ENCODE assay signal across 19 cellular contexts in genomic region chr10:47410862-47411261, GRCh38. TPM values are rescaled to one million over a fixed set of nuclear protein-coding genes. Genes with fewer than 3 reads are reported as not detected.
DNase-seq lines count a peak whose midpoint lies in the region; ATAC-seq and TF ChIP-seq lines count a peak whose summit lies in the region.
"Had no signal": no experiment of that assay in that cellular context is flagged by ENCODE, and none has a peak within 500 bp of the region (broad histone marks: within the 10 kb centered on the region; RNA-seq: fewer than 3 reads in every experiment).

No MANE protein-coding gene starts in this region.

- peak overlapping the region; percentile 9 for H2BK120ac ChIP-seq in trophoblast cell (ENCODE audit: insufficient read depth, low read length, poor library complexity)

- no peak overlapping the region for H2AFZ ChIP-seq in trophoblast cell (ENCODE audit: insufficient read depth, low read length, poor library complexity)

- no peak overlapping the region for H3K4me2 ChIP-seq in trophoblast cell (ENCODE audit: low read length)
- H3K4me2 ChIP-seq: KMS-11 had no signal

- no peak overlapping the region for H2BK12ac ChIP-seq in trophoblast cell (ENCODE audit: low read length)

- TF ChIP-seq CTCF in right atrium auricular region (IDR thresholded peaks at IDR 0.05) (no peak), Panc1 (IDR thresholded peaks at IDR 0.05) (no peak), lower lobe of right lung (IDR thresholded peaks at IDR 0.05) (no peak)

- H3K9me3 ChIP-seq in right atrium auricular region = no peaks in the 10 kb centered on the region
- H3K9me3 ChIP-seq in Panc1 (ENCODE audit: control insufficient read depth, insufficient read depth, low read depth, low read length) = no peaks in the 10 kb centered on the region
- H3K9me3 ChIP-seq in trophoblast cell (ENCODE audit: insufficient read depth, low read depth, low read length) = peaks cover 7% of the 10 kb centered on the region
- H3K9me3 ChIP-seq in lower lobe of right lung = no peaks in the 10 kb centered on the region

- in situ Hi-C loops in Panc1 (cut with HindIII; ENCODE audit: low pct_unique_long_range_greater_than_20kb, low sequenced_read_pairs) = no loop called here

- no peak overlapping the region for H2BK5ac ChIP-seq in trophoblast cell (ENCODE audit: low read depth, low read length, poor library complexity)

- no peak overlapping the region for H3K4ac ChIP-seq in trophoblast cell (ENCODE audit: low read depth, low read length)

- POLR2A ChIA-PET in Panc1 (lab: Charles Lee) = no interaction called here

- no peak overlapping the region for H3K23ac ChIP-seq in trophoblast cell (ENCODE audit: low read length)

- no peak overlapping the region for H4K12ac ChIP-seq in trophoblast cell (ENCODE audit: low read depth, low read length)

- WGBS in trophoblast cell (ENCODE audit: extremely low coverage, insufficient coverage, insufficient read length) = no CpG with 5 or more reads among the region's 4 CpGs

- CTCF ChIA-PET in Panc1 (lab: Charles Lee) = no interaction called here

- H2AK5ac ChIP-seq in trophoblast cell (ENCODE audit: low read length) = no peak overlapping the region

- H3K27me3 ChIP-seq in right atrium auricular region = no peaks in the 10 kb centered on the region
- no peaks in the 10 kb centered on the region for H3K27me3 ChIP-seq in Panc1 (ENCODE audit: control insufficient read depth, insufficient read depth, low read length)
- H3K27me3 ChIP-seq in trophoblast cell (ENCODE audit: insufficient read depth, low read length) = no peaks in the 10 kb centered on the region
- H3K27me3 ChIP-seq in lower lobe of right lung (ENCODE audit: low read depth) = no peaks in the 10 kb centered on the region

- peak; percentile 7 for DNase-seq in left ventricle myocardium superior
- DNase-seq in right atrium auricular region (ENCODE audit: low spot score) = no peak
- DNase-seq in Panc1 (ENCODE audit: low read depth, low spot score) = no peak
- no peak for DNase-seq in trophoblast cell
- no peak for DNase-seq in HK-2 (ENCODE audit: unreplicated experiment)
- no peak for DNase-seq in lower lobe of right lung
- DNase-seq: C1 segment of cervical spinal cord; CD4-positive, CD25-positive, alpha-beta regulatory T cell; CD8-positive, alpha-beta memory T cell; COR-L47; DMS 273 treated with DMSO at 0.1 percent for 48 hours; DMS53; DND-41; GOT3; H7 had no signal

- H3K4me1 ChIP-seq in right atrium auricular region (no peaks in the 10 kb centered on the region), Panc1 (ENCODE audit: control insufficient read depth, insufficient read depth, low read length) (peaks cover 49% of the 10 kb centered on the region), trophoblast cell (ENCODE audit: control insufficient read depth in 1 of 2, insufficient read depth in 2 of 2, low read length in 2 of 2) (peaks cover 17 to 20% of the 10 kb centered on the region in 2 experiments), lower lobe of right lung (no peaks in the 10 kb centered on the region)

- no peak overlapping the region for H3K14ac ChIP-seq in trophoblast cell (ENCODE audit: low read length)

- no peak overlapping the region for H3K18ac ChIP-seq in trophoblast cell (ENCODE audit: low read length)

- H3K4me3 ChIP-seq in right atrium auricular region (no peak overlapping the region), Panc1 (ENCODE audit: low read depth in 2 of 2, low read length in 2 of 2) (no peak overlapping the region), trophoblast cell (ENCODE audit: low read depth, low read length) (no peak overlapping the region), lower lobe of right lung (no peak overlapping the region)

- no peaks in the 10 kb centered on the region for H3K36me3 ChIP-seq in right atrium auricular region
- H3K36me3 ChIP-seq in Panc1 (ENCODE audit: control insufficient read depth, insufficient read depth, low read length) = no peaks in the 10 kb centered on the region
- H3K36me3 ChIP-seq in trophoblast cell (ENCODE audit: control insufficient read depth in 1 of 2, insufficient read depth in 2 of 2, low read length in 2 of 2) = peaks cover 0 to 2% of the 10 kb centered on the region in 2 experiments
- no peaks in the 10 kb centered on the region for H3K36me3 ChIP-seq in lower lobe of right lung

- no TSS peak for BruUV-seq in Panc1 (replicated peaks; lab: Mats Ljungman, UMichigan)

- peaks cover 22% of the 10 kb centered on the region for H3K79me1 ChIP-seq in trophoblast cell (ENCODE audit: low read length)

- no peak overlapping the region for H3K9ac ChIP-seq in trophoblast cell (ENCODE audit: low read length)
- H3K9ac ChIP-seq: KMS-11 had no signal

- H3K27ac ChIP-seq in right atrium auricular region (no peak overlapping the region), Panc1 (ENCODE audit: low read length) (0 out of 2 replicates have a peak overlapping the region, but pooled peaks have one; percentile 7), trophoblast cell (ENCODE audit: low read depth, low read length) (no peak overlapping the region), lower lobe of right lung (no peak overlapping the region)
- H3K27ac ChIP-seq: 22Rv1, KMS-11 had no signal

- no peak overlapping the region for H4K91ac ChIP-seq in trophoblast cell (ENCODE audit: low read depth, low read length)

- intact Hi-C loops in left ventricle myocardium superior (cut with micrococcal nuclease) = no loop called here
- intact Hi-C loops in Panc1 (cut with micrococcal nuclease; ENCODE audit: unreplicated experiment) = no loop called here
- intact Hi-C loops in lower lobe of right lung (cut with DNase I) = no loop called here

- no peak overlapping the region for H4K8ac ChIP-seq in trophoblast cell (ENCODE audit: low read depth, low read length)

- ATAC-seq in left ventricle myocardium superior (no peak), Panc1 (no peak), lower lobe of right lung (no peak), GM21515 (IDR thresholded peaks at IDR 0.05; ENCODE audit: unreplicated experiment) (no peak)
- ATAC-seq: HCT116 had no signal

- no peaks in the 10 kb centered on the region for H3K79me2 ChIP-seq in trophoblast cell (ENCODE audit: control insufficient read depth, insufficient read depth, low read length, poor library complexity)

RNA-seq across cellular contexts. Expression of gene ZNF488, which starts 26.8 kb away (rescaled TPM):
- total RNA-seq in left ventricle myocardium superior = not detected
- not detected for total RNA-seq in right atrium auricular region
- total RNA-seq in Panc1 (2021; ENCODE audit: unreplicated experiment) = 11.8 TPM
- polyA plus RNA-seq in Panc1 (2012; ENCODE audit: insufficient read length) = 3.8 TPM
- polyA plus RNA-seq in trophoblast cell (2013) = 34.5 and 39.7 TPM in 2 replicates
- 0.38 TPM for total RNA-seq in lower lobe of right lung
- total RNA-seq: CD4-positive, CD25-positive, alpha-beta regulatory T cell had no signal
- polyA plus RNA-seq: CD4-positive, CD25-positive, alpha-beta regulatory T cell; CD8-positive, alpha-beta memory T cell had no signal
